In the genomic region with DNA sequence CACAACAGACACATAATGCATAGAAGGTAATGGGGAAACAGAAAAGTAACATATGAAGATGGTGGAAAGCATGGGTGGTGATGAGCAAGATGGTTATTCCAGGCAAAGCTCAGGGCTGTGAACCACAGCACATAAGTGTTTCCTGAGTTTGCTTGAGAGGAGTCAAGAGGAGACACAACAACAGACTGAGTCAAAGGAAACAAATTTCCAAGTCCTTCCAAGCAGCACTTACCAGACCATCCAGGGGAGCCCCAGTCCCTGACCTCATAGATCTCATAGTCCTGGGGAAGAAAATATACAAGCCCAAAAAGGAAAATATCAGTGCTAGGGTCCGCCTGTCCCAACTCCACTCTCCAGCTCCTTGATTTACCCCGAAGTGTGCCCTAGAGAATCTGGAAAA, we compare ENCODE assay signal across 24 cellular contexts.
"Had no signal": no experiment of that assay in that cellular context is flagged by ENCODE, and none has a peak within 500 bp of the region (broad histone marks: within the 10 kb centered on the region; RNA-seq: fewer than 3 reads in every experiment).

No MANE protein-coding gene starts in this region.

- H3K27me3 ChIP-seq: adrenal gland, foreskin keratinocyte, heart right ventricle, upper lobe of left lung had no signal

- H3K27ac Mint-ChIP-seq: activated naive CD4-positive, alpha-beta T cell treated with anti-CD3 and anti-CD28 coated beads for 36 hours; activated naive CD8-positive, alpha-beta T cell treated with anti-CD3 and anti-CD28 coated beads for 36 hours; natural killer cell; stimulated activated naive CD8-positive, alpha-beta T cell treated with anti-CD3 and anti-CD28 coated beads, Interleukin-15, Interleukin-2, amounts not matched to agents 100 ng/mL and 50 ng/mL, for 24 hours; T-helper 2 cell treated with Interferon-gamma antibody and Interleukin-4, amounts not matched to agents 5 μg/mL and 100 μg/mL, for 36 hours had no signal

- H3K9me3 Mint-ChIP-seq: activated naive CD4-positive, alpha-beta T cell treated with anti-CD3 and anti-CD28 coated beads for 36 hours; activated naive CD8-positive, alpha-beta T cell treated with anti-CD3 and anti-CD28 coated beads for 36 hours; brain; stimulated activated naive CD8-positive, alpha-beta T cell treated with anti-CD3 and anti-CD28 coated beads, Interleukin-15, Interleukin-2, amounts not matched to agents 100 ng/mL and 50 ng/mL, for 24 hours; T-helper 2 cell treated with Interferon-gamma antibody and Interleukin-4, amounts not matched to agents 5 μg/mL and 100 μg/mL, for 36 hours had no signal

- H3K36me3 Mint-ChIP-seq: activated naive CD8-positive, alpha-beta T cell treated with anti-CD3 and anti-CD28 coated beads for 36 hours; brain; natural killer cell had no signal

- H3K4me3 Mint-ChIP-seq: activated naive CD4-positive, alpha-beta T cell treated with anti-CD3 and anti-CD28 coated beads for 36 hours; activated naive CD8-positive, alpha-beta T cell treated with anti-CD3 and anti-CD28 coated beads for 36 hours; brain; natural killer cell; stimulated activated naive CD8-positive, alpha-beta T cell treated with anti-CD3 and anti-CD28 coated beads, Interleukin-15, Interleukin-2, amounts not matched to agents 100 ng/mL and 50 ng/mL, for 24 hours; T-helper 2 cell treated with Interferon-gamma antibody and Interleukin-4, amounts not matched to agents 5 μg/mL and 100 μg/mL, for 36 hours had no signal

- H3K27me3 Mint-ChIP-seq: activated naive CD8-positive, alpha-beta T cell treated with anti-CD3 and anti-CD28 coated beads for 36 hours; brain; stimulated activated naive CD8-positive, alpha-beta T cell treated with anti-CD3 and anti-CD28 coated beads, Interleukin-15, Interleukin-2, amounts not matched to agents 100 ng/mL and 50 ng/mL, for 24 hours had no signal

- H3K4me1 ChIP-seq: adrenal gland, foreskin keratinocyte had no signal

- H3K27ac ChIP-seq: adrenal gland, foreskin keratinocyte, heart right ventricle, VCaP had no signal

- DNase-seq: activated CD4-positive, alpha-beta T cell treated with anti-CD3 and anti-CD28 coated beads for 4 hours; activated CD4-positive, alpha-beta T cell treated with anti-CD3 and anti-CD28 coated beads, Interleukin-2, amount 50 U/mL, for 4 hours; activated effector memory CD4-positive, alpha-beta T cell treated with anti-CD3 and anti-CD28 coated beads, Interleukin-2, amount 50 U/mL, for 16 hours; activated naive CD4-positive, alpha-beta T cell treated with anti-CD3 and anti-CD28 coated beads for 36 hours; activated naive CD8-positive, alpha-beta T cell treated with anti-CD3 and anti-CD28 coated beads for 36 hours; activated T-cell treated with anti-CD3 and anti-CD28 coated beads for 4 hours; adrenal gland; aorta; foreskin keratinocyte; heart right ventricle; left cardiac atrium; left ventricle myocardium superior; mammary epithelial cell; natural killer cell; stimulated activated CD4-positive, alpha-beta T cell treated with anti-CD3 and anti-CD28 coated beads, Interleukin-12 subunit alpha, Interleukin-12 subunit beta, amount 100 ng/mL, for 4 hours; stimulated activated CD4-positive, alpha-beta T cell treated with anti-CD3 and anti-CD28 coated beads, Interleukin-4, amount 100 ng/mL, for 1 hour; T-helper 1 cell; upper lobe of left lung had no signal

- H3K36me3 ChIP-seq: adrenal gland, heart right ventricle, upper lobe of left lung had no signal

- ATAC-seq: foreskin keratinocyte, left cardiac atrium, left ventricle myocardium superior, natural killer cell had no signal

- H3K9me3 ChIP-seq: adrenal gland, heart right ventricle, upper lobe of left lung had no signal

- H3K4me3 ChIP-seq: adrenal gland, coronary artery, heart right ventricle, skin epidermis, upper lobe of left lung had no signal
